8 cellular contexts compared by ENCODE assay signal in genomic region chr9:129177443-129177790, GRCh38. TPM values are rescaled to one million over a fixed set of nuclear protein-coding genes. Genes with fewer than 3 reads are reported as not detected.
DNase-seq lines count a peak whose midpoint lies in the region; ATAC-seq, FAIRE-seq and TF ChIP-seq lines count a peak whose summit lies in the region.

No MANE protein-coding gene starts in this region.

- peak overlapping the region; percentile 57 for H3K18ac ChIP-seq in mesendoderm (ENCODE audit: low read length)

- H3K4me1 Mint-ChIP-seq in CD8-positive, alpha-beta T cell (ENCODE audit: low read depth): peaks cover 10% of the 10 kb centered on the region

- H3K36me3 ChIP-seq in CD8-positive, alpha-beta T cell (ENCODE audit: insufficient read depth, low read length): no peaks in the 10 kb centered on the region
- H3K36me3 ChIP-seq in HUES6 (ENCODE audit: control insufficient read depth, insufficient read depth, low read length): no peaks in the 10 kb centered on the region
- H3K36me3 ChIP-seq in GM12878 (ENCODE audit: control insufficient read depth in 2 of 2, insufficient read depth in 2 of 2, low read length in 1 of 2): no peaks in the 10 kb centered on the region
- no peaks in the 10 kb centered on the region for H3K36me3 ChIP-seq in mesendoderm (ENCODE audit: control insufficient read depth, insufficient read depth, low read length)
- no peaks in the 10 kb centered on the region for H3K36me3 ChIP-seq in aorta (ENCODE audit: control insufficient read depth in 1 of 2, insufficient read depth in 2 of 2, low read length in 1 of 2)

- H3K4me2 ChIP-seq in GM12878 (ENCODE audit: control insufficient read depth, insufficient read depth): peak overlapping the region; percentile 98
- peak overlapping the region; percentile 87 for H3K4me2 ChIP-seq in mesendoderm (ENCODE audit: low read length)

- H2BK5ac ChIP-seq in mesendoderm (ENCODE audit: low read length): no peak overlapping the region

- H3K4me3 ChIP-seq in CD8-positive, alpha-beta T cell (ENCODE audit: low read depth, low read length): peak overlapping the region; percentile 81
- H3K4me3 ChIP-seq in HUES6 (ENCODE audit: low read depth, low read length) (peak overlapping the region; percentile 74), GM12878 (peak overlapping the region; percentile 68; the same call in 1 of the 2 replicates), mesendoderm (ENCODE audit: low read length) (peak overlapping the region; percentile 78), aorta (ENCODE audit: low read length in 2 of 2) (peak overlapping the region; percentile 67 to 97)

- peak overlapping the region; percentile 92 for H3K4me3 Mint-ChIP-seq in CD8-positive, alpha-beta T cell

- peak overlapping the region; percentile 64 for H3K9ac ChIP-seq in HUES6 (ENCODE audit: low read length)
- H3K9ac ChIP-seq in GM12878 (ENCODE audit: control insufficient read depth, insufficient read depth, low read length): no peak overlapping the region; the same call in 1 of the 2 replicates
- H3K9ac ChIP-seq in mesendoderm (ENCODE audit: low read length): peak overlapping the region; percentile 95

- H2BK120ac ChIP-seq in mesendoderm (ENCODE audit: low read depth, low read length): no peak overlapping the region

- H3K27ac ChIP-seq in CD8-positive, alpha-beta T cell (ENCODE audit: low read depth, low read length): peak overlapping the region; percentile 50
- H3K27ac ChIP-seq in HUES6 (ENCODE audit: low read depth, low read length): no peak overlapping the region
- H3K27ac ChIP-seq in GM12878 (ENCODE audit: control insufficient read depth, insufficient read depth): no peak overlapping the region
- H3K27ac ChIP-seq in mesendoderm (ENCODE audit: low read depth, low read length): peak overlapping the region; percentile 31
- H3K27ac ChIP-seq in aorta (ENCODE audit: low read depth in 1 of 2, low read length in 2 of 2): peak overlapping the region; percentile 47 to 61

- POLR2A ChIA-PET in CD8-positive, alpha-beta T cell (lab: Charles Lee): interaction anchor here (0.9 to 2.7 kb wide), 25 partner anchors 11 to 902 kb away, joined by 3 to 56 read pairs (median 5); partner anchors contain the start of genes C9orf50, GOLGA2 and SWI5
- POLR2A ChIA-PET in GM12878 (lab: Charles Lee): interaction anchor here (0.9 to 1.3 kb wide), 9 partner anchors 10 to 447 kb away, joined by 3 to 5 read pairs (median 3); no protein-coding TSS in a partner anchor

- H3K27me3 Mint-ChIP-seq in CD8-positive, alpha-beta T cell (ENCODE audit: low read depth): no peaks in the 10 kb centered on the region

- peak overlapping the region; percentile 99 for H3K56ac ChIP-seq in mesendoderm (ENCODE audit: low read length)

- peaks cover 8% of the 10 kb centered on the region for H3K4me1 ChIP-seq in CD8-positive, alpha-beta T cell (ENCODE audit: insufficient read depth, low read length)
- H3K4me1 ChIP-seq in HUES6 (ENCODE audit: control insufficient read depth, insufficient read depth, low read length): peaks cover 18% of the 10 kb centered on the region; the same call in 1 of the 2 replicates
- H3K4me1 ChIP-seq in GM12878 (ENCODE audit: control insufficient read depth, insufficient read depth, low read length): peaks cover 21% of the 10 kb centered on the region
- peaks cover 3% of the 10 kb centered on the region for H3K4me1 ChIP-seq in mesendoderm (ENCODE audit: control insufficient read depth, low read depth, low read length)
- H3K4me1 ChIP-seq in aorta (ENCODE audit: control insufficient read depth in 1 of 2, insufficient read depth in 2 of 2, low read length in 2 of 2): no peaks in the 10 kb centered on the region

- peak overlapping the region; percentile 82 for H2AFZ ChIP-seq in GM12878 (ENCODE audit: control insufficient read depth, low read depth, low read length)

- BruUV-seq in GM12878 (replicated peaks; lab: Mats Ljungman, UMichigan): no TSS peak

- H4K20me1 ChIP-seq in GM12878 (ENCODE audit: control insufficient read depth, insufficient read depth): no peaks in the 10 kb centered on the region

- CTCF ChIA-PET in CD8-positive, alpha-beta T cell (lab: Charles Lee): interaction anchor here (0.8 to 3.6 kb wide), 14 partner anchors 14 to 448 kb away, joined by 3 to 13 read pairs (median 4); partner anchors contain the start of gene NTMT1
- CTCF ChIA-PET in GM12878 (lab: Yijun Ruan, JAX): interaction anchor here (0.7 to 2.2 kb wide), 7 partner anchors 28 to 447 kb away, joined by 3 to 10 read pairs (median 7); no protein-coding TSS in a partner anchor

- no peak overlapping the region for H3K27ac Mint-ChIP-seq in CD8-positive, alpha-beta T cell

- no peak overlapping the region for H2BK15ac ChIP-seq in mesendoderm (replicated peaks; ENCODE audit: low read depth)

- ATAC-seq in CD8-positive, alpha-beta T cell: no peak
- ATAC-seq in GM19438 (IDR thresholded peaks at IDR 0.05; ENCODE audit: low read depth, unreplicated experiment) (peak; percentile 15), GM12878 (no peak; the same call in 2 of the 3 replicates), aorta (ENCODE audit: low FRiP score) (no peak)

- intact Hi-C loops in CD8-positive, alpha-beta T cell (cut with DNase I, micrococcal nuclease): loop anchor here in 1 of 2 experiments (5.0 kb wide), 1 partner anchor 160 kb away; no protein-coding TSS in a partner anchor
- intact Hi-C loops in GM12878 (cut with micrococcal nuclease; ENCODE audit: unreplicated experiment): loop anchor here (2.0 to 10.0 kb wide), 3 partner anchors 93 to 437 kb away; no protein-coding TSS in a partner anchor
- intact Hi-C loops in aorta (cut with DNase I): loop anchor here (2.0 to 5.0 kb wide), 3 partner anchors 77 to 155 kb away; no protein-coding TSS in a partner anchor

- no peak overlapping the region for H2AK5ac ChIP-seq in mesendoderm (ENCODE audit: low read length)

- H4K5ac ChIP-seq in mesendoderm (ENCODE audit: low read length): no peak overlapping the region

- RAD21 ChIA-PET in GM12878 (lab: Charles Lee; ENCODE audit: unreplicated experiment): interaction anchor here (1.0 to 10.4 kb wide), 7 partner anchors 36 to 448 kb away, joined by 3 to 197 read pairs (median 4); partner anchors contain the start of gene NTMT1

- no peaks in the 10 kb centered on the region for H3K9me3 ChIP-seq in CD8-positive, alpha-beta T cell (ENCODE audit: low read length)
- no peaks in the 10 kb centered on the region for H3K9me3 ChIP-seq in HUES6 (ENCODE audit: control insufficient read depth, insufficient read depth, low read depth, low read length)
- no peaks in the 10 kb centered on the region for H3K9me3 ChIP-seq in GM12878 (replicated peaks; ENCODE audit: control insufficient read depth, insufficient read depth, low read length)
- H3K9me3 ChIP-seq in aorta (ENCODE audit: control insufficient read depth, low read length): no peaks in the 10 kb centered on the region

- peaks cover 4% of the 10 kb centered on the region for H3K36me3 Mint-ChIP-seq in CD8-positive, alpha-beta T cell

- H3K4ac ChIP-seq in mesendoderm (ENCODE audit: low read depth, low read length): no peak overlapping the region

- H3K79me2 ChIP-seq in GM12878 (ENCODE audit: control insufficient read depth, insufficient read depth, low read length): no peaks in the 10 kb centered on the region
- peaks cover 8% of the 10 kb centered on the region for H3K79me2 ChIP-seq in mesendoderm (ENCODE audit: control insufficient read depth, insufficient read depth, low read length)

- no peak overlapping the region for H4K8ac ChIP-seq in mesendoderm (ENCODE audit: low read depth, low read length)

- TF ChIP-seq RAD21 in GM12878 (IDR thresholded peaks at IDR 0.05; ENCODE audit: insufficient read depth, low read depth, low read length): no peak

- in situ Hi-C loops in GM12878 (cut with MboI) (no loop called here), ACHN (cut with HindIII; ENCODE audit: low pct_ligation_motif_present, low pct_unique_long_range_greater_than_20kb, low sequenced_read_pairs) (no loop called here)

- TF ChIP-seq CTCF in CD8-positive, alpha-beta T cell (IDR thresholded peaks at IDR 0.05): no peak
- TF ChIP-seq CTCF in GM12878 (IDR thresholded peaks at IDR 0.05 in 2 of 3, conservative IDR thresholded peaks at IDR 0.05 in 1 of 3; ENCODE audit: control insufficient read depth in 2 of 3, extremely low read depth in 1 of 3, insufficient read depth in 1 of 3, low read depth in 3 of 3, low read length in 3 of 3): no peak

- H3K23ac ChIP-seq in mesendoderm (ENCODE audit: low read length): peak overlapping the region; percentile 98

- WGBS in GM12878 (ENCODE audit: insufficient coverage, insufficient replicate concordance, low lambda C conversion rate, missing lambda C conversion rate): under 1% methylated on average over 41 of the region's 56 CpGs
- no CpG with 5 or more reads among the region's 56 CpGs for WGBS in mesendoderm (ENCODE audit: extremely low coverage, insufficient coverage, low lambda C conversion rate)
- WGBS in aorta, 2 donors: 0% methylated on average over 39 to 56 of the region's 56 CpGs

- no peaks in the 10 kb centered on the region for H3K9me3 Mint-ChIP-seq in CD8-positive, alpha-beta T cell

- FAIRE-seq in GM12878 (lab: Jason Lieb, UNC): no peak

- SMC1A ChIA-PET in GM12878 (lab: Charles Lee; ENCODE audit: uncharacterized antibody, unreplicated experiment): interaction anchor here (1.4 to 9.1 kb wide), 3 partner anchors 11 to 448 kb away, joined by 4 to 116 read pairs (median 10); partner anchors contain the start of gene NTMT1

- no peak for TF ChIP-seq POLR2A in GM12878 (IDR thresholded peaks at IDR 0.05; ENCODE audit: low read depth, low read length)

- no peaks in the 10 kb centered on the region for H3K27me3 ChIP-seq in CD8-positive, alpha-beta T cell (ENCODE audit: insufficient read depth, low read length)
- H3K27me3 ChIP-seq in HUES6 (ENCODE audit: control insufficient read depth, insufficient read depth, low read length) (peaks cover 72% of the 10 kb centered on the region), GM12878 (replicated peaks in 1 of 2; ENCODE audit: control insufficient read depth in 2 of 2, insufficient read depth in 2 of 2, low read length in 1 of 2) (peaks cover 2 to 3% of the 10 kb centered on the region in 2 experiments; a peak in 2 of 4 replicates), mesendoderm (ENCODE audit: insufficient read depth, low read length, poor library complexity) (no peaks in the 10 kb centered on the region), aorta (ENCODE audit: control insufficient read depth in 1 of 2, insufficient read depth in 2 of 2, low read length in 1 of 2) (peaks cover 0 to 2% of the 10 kb centered on the region in 2 donors)

- no peak for TF ChIP-seq EP300 in GM12878 (IDR thresholded peaks at IDR 0.05; ENCODE audit: borderline replicate concordance in 1 of 2, control insufficient read depth in 1 of 2, low read depth in 2 of 2, low read length in 2 of 2)

- DNase-seq in CD8-positive, alpha-beta T cell: no peak
- DNase-seq in GM12878 (ENCODE audit: low read depth, low spot score) (no peak), mesendoderm (no peak), aorta (no peak), ACHN (no peak), HPDE6-E6E7 (ENCODE audit: extremely low spot score) (no peak)

- no peaks in the 10 kb centered on the region for H3K79me1 ChIP-seq in mesendoderm (ENCODE audit: low read length)

RNA-seq across cellular contexts. Expression of gene IER5L, which starts 0.6 kb away (rescaled TPM):
- total RNA-seq in CD8-positive, alpha-beta T cell: 10 to 100 TPM; 21.7 to 25.1 TPM
- 1.3 and 1.4 TPM in 2 replicates for total RNA-seq in GM12878 (2013; cell fraction: nucleolus; rRNA removed)
- total RNA-seq in GM12878 (2014; rRNA removed) (1.4 and 1.7 TPM in 2 replicates), GM12878 (2014; rRNA removed; fragmentation: Illumina TruSeq; extraction: Trizol) (0.09 and 0.14 TPM in 2 replicates), GM12878 (2021) (1.2 TPM in 2 replicates), aorta (10 to 100 TPM; 28.3 to 66.9 TPM)
- polyA plus RNA-seq in GM12878 (2011; ENCODE audit: low read depth): not detected
- polyA plus RNA-seq in GM12878 (2011; rRNA removed) (0.35 and 0.52 TPM in 2 replicates), GM12878 (2014; fragmentation: Illumina TruSeq; extraction: Trizol) (0.04 TPM in 1 of 2 replicates, not detected in the other), GM12878 (2014; fragmentation: Nextera tagmentation; extraction: Ambion mirVana) (under 1 TPM; 0.08 to 0.13 TPM), GM12878 (2014; rRNA removed) (0.67 and 1.2 TPM in 2 replicates), GM12878 (2016; fragmentation: Nextera tagmentation; extraction: Ambion mirVana) (under 1 TPM; 0.13 to 0.20 TPM), aorta (10 to 100 TPM in 1 of 2 donors, 1 to 10 TPM in 1; 8.8 to 37.2 TPM)
- 0.49 and 0.57 TPM in 2 replicates for polyA plus RNA-seq in GM12878 (2011; cell fraction: cytosol; rRNA removed)
- 1.2 and 1.7 TPM in 2 replicates for polyA plus RNA-seq in GM12878 (2011; cell fraction: nucleus; rRNA removed)
- polyA plus RNA-seq in GM12878 (2012): 0.22 and 0.31 TPM in 2 replicates
- polyA minus RNA-seq in GM12878 (2011; rRNA and poly(A)+ RNA removed): 0.15 and 0.36 TPM in 2 replicates
- polyA minus RNA-seq in GM12878 (2011; cell fraction: cytosol; rRNA and poly(A)+ RNA removed): 0.83 and 0.94 TPM in 2 replicates
- polyA minus RNA-seq in GM12878 (2011; cell fraction: nucleus; rRNA and poly(A)+ RNA removed): 2.7 and 4.0 TPM in 2 replicates
- 0.93 TPM for polyA plus RNA-seq in mesendoderm (2013, experiment 1 of 2)
- polyA plus RNA-seq in mesendoderm (2013, experiment 2 of 2): 0.76 TPM

Comparison
In these comparisons a context has a peak if more than half of its experiments do, and no peak if none do; other contexts are left out.
1. H3K27ac ChIP-seq: peak in CD8-positive, alpha-beta T cell (single experiment), mesendoderm (single experiment) and aorta (2 of 2); none in HUES6 (single experiment) and GM12878 (single experiment).
2. RNA of gene IER5L, which starts 0.6 kb away (total RNA-seq): 28.3 to 66.9 TPM in aorta and 21.7 to 25.1 TPM in CD8-positive, alpha-beta T cell; 0.09 to 1.7 TPM in GM12878; every median in the first group is over 4 times any median in the second.
3. Peak in every context shown above with its lines, with median percentiles within 50 percentile points of each other: H3K4me3 ChIP-seq.